Comparison of ENCODE assay signal across 23 cellular contexts in the genomic region with DNA sequence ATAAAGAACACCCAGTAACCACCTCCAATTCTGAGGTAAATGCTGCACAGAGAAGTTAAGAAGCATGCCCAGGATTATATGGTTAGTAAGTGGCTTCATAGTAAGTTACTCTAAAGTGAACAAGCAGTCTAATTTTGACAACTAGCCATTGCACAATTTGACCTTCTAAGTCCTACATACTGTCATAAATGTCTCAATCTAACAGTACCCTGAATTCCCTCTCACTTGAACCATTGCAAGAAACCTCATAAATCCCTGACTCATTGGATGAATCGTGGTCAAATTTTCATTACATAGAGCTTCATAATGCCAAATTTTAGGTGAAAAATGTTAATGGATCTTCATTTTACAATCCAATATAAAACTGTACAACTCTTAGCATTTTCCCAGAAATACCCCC.
A peak's percentile ranks its signal among the peaks of the same experiment; 100 is the strongest.
DNase-seq lines count a peak whose midpoint lies in the region; ATAC-seq and TF ChIP-seq lines count a peak whose summit lies in the region.
"Had no signal": no experiment of that assay in that cellular context is flagged by ENCODE, and none has a peak within 500 bp of the region (broad histone marks: within the 10 kb centered on the region; RNA-seq: fewer than 3 reads in every experiment).

No MANE protein-coding gene starts in this region.

- H3K4me1 Mint-ChIP-seq in activated T-cell treated with anti-CD3 and anti-CD28 coated beads, Interleukin-2, amount 50 U/mL, for 72 hours (ENCODE audit: low read depth), result no peaks in the 10 kb centered on the region
- H3K4me1 Mint-ChIP-seq: activated naive CD8-positive, alpha-beta T cell treated with anti-CD3 and anti-CD28 coated beads, Interleukin-2, amount 10 ng/mL, durations not matched to agents 7 days and 5 days; CD14-positive monocyte had no signal

- peak; percentile 18 for ATAC-seq in foreskin keratinocyte
- no peak for ATAC-seq in activated T-cell treated with anti-CD3 and anti-CD28 coated beads, Interleukin-2, amount 50 U/mL, for 72 hours (replicated peaks in 1 of 2)
- ATAC-seq: right cardiac atrium had no signal

- no peaks in the 10 kb centered on the region for H3K36me3 Mint-ChIP-seq in activated T-cell treated with anti-CD3 and anti-CD28 coated beads, Interleukin-2, amount 50 U/mL, for 72 hours (ENCODE audit: insufficient read depth in 2 of 2)
- H3K36me3 Mint-ChIP-seq: activated naive CD8-positive, alpha-beta T cell treated with anti-CD3 and anti-CD28 coated beads, Interleukin-2, amount 10 ng/mL, durations not matched to agents 7 days and 5 days; CD14-positive monocyte had no signal

- no peak for TF ChIP-seq CTCF in cardiac fibroblast (IDR thresholded peaks at IDR 0.05; ENCODE audit: low read depth, low read length)
- no peak for TF ChIP-seq CTCF in foreskin keratinocyte (conservative IDR thresholded peaks at IDR 0.05)

- H3K4me3 ChIP-seq in cardiac fibroblast (replicated peaks in 1 of 2; ENCODE audit: low read depth in 2 of 2, low read length in 2 of 2), result no peak overlapping the region
- H3K4me3 ChIP-seq: hepatocyte, spleen, upper lobe of left lung had no signal

- no peak overlapping the region for H3K27ac Mint-ChIP-seq in activated T-cell treated with anti-CD3 and anti-CD28 coated beads, Interleukin-2, amount 50 U/mL, for 72 hours
- H3K27ac Mint-ChIP-seq: activated naive CD8-positive, alpha-beta T cell treated with anti-CD3 and anti-CD28 coated beads, Interleukin-2, amount 10 ng/mL, durations not matched to agents 7 days and 5 days; CD14-positive monocyte; T-helper 2 cell treated with Interferon-gamma antibody and Interleukin-4, amounts not matched to agents 5 μg/mL and 100 μg/mL, for 36 hours had no signal

- no peaks in the 10 kb centered on the region for H3K9me3 Mint-ChIP-seq in activated T-cell treated with anti-CD3 and anti-CD28 coated beads, Interleukin-2, amount 50 U/mL, for 72 hours
- H3K9me3 Mint-ChIP-seq: activated naive CD8-positive, alpha-beta T cell treated with anti-CD3 and anti-CD28 coated beads, Interleukin-2, amount 10 ng/mL, durations not matched to agents 7 days and 5 days; T-helper 2 cell treated with Interferon-gamma antibody and Interleukin-4, amounts not matched to agents 5 μg/mL and 100 μg/mL, for 36 hours had no signal

- DNase-seq in EL (peak; percentile 6), M059J (ENCODE audit: low read depth) (peak; percentile 42), cardiac fibroblast (ENCODE audit: low read depth in 2 of 2) (peak; percentile 11 to 27), foreskin keratinocyte (peak; percentile 5 to 18), NCI-H748 treated with DMSO at 0.1 percent for 48 hours (lab: John Stamatoyannopoulos, UW) (no peak), RPMI8226 (no peak)
- DNase-seq in activated T-cell treated with anti-CD3 and anti-CD28 coated beads, Interleukin-2, amount 50 U/mL, for 72 hours, result no peak
- DNase-seq: activated CD4-positive, alpha-beta T cell treated with anti-CD3 and anti-CD28 coated beads for 4 hours; activated effector memory CD4-positive, alpha-beta T cell treated with anti-CD3 and anti-CD28 coated beads, Interleukin-2, amount 50 U/mL, for 16 hours; activated naive CD8-positive, alpha-beta T cell treated with anti-CD3 and anti-CD28 coated beads, Interleukin-2, amount 10 ng/mL, durations not matched to agents 7 days and 5 days; DMS79; mesendoderm; NCI-H1417; NCI-H2029 treated with DMSO at 0.1 percent for 48 hours; NCI-H526 treated with DMSO at 0.1 percent for 48 hours; right cardiac atrium; spleen; stimulated activated CD4-positive, alpha-beta T cell treated with anti-CD3 and anti-CD28 coated beads, Interleukin-2, amount 100 ng/mL, for 48 hours; upper lobe of left lung had no signal

- H3K27me3 ChIP-seq in foreskin keratinocyte, result no peaks in the 10 kb centered on the region
- H3K27me3 ChIP-seq: hepatocyte, spleen, upper lobe of left lung had no signal

- no peaks in the 10 kb centered on the region for H3K4me1 ChIP-seq in foreskin keratinocyte
- H3K4me1 ChIP-seq: spleen, upper lobe of left lung had no signal

- no peak overlapping the region for H3K4me3 Mint-ChIP-seq in activated T-cell treated with anti-CD3 and anti-CD28 coated beads, Interleukin-2, amount 50 U/mL, for 72 hours
- H3K4me3 Mint-ChIP-seq: activated naive CD8-positive, alpha-beta T cell treated with anti-CD3 and anti-CD28 coated beads, Interleukin-2, amount 10 ng/mL, durations not matched to agents 7 days and 5 days; CD14-positive monocyte; T-helper 2 cell treated with Interferon-gamma antibody and Interleukin-4, amounts not matched to agents 5 μg/mL and 100 μg/mL, for 36 hours had no signal

- H3K27ac ChIP-seq in foreskin keratinocyte, result no peak overlapping the region
- H3K27ac ChIP-seq: hepatocyte, spleen, upper lobe of left lung, VCaP had no signal

- no peaks in the 10 kb centered on the region for H3K27me3 Mint-ChIP-seq in activated T-cell treated with anti-CD3 and anti-CD28 coated beads, Interleukin-2, amount 50 U/mL, for 72 hours (ENCODE audit: low read depth)
- H3K27me3 Mint-ChIP-seq: activated naive CD8-positive, alpha-beta T cell treated with anti-CD3 and anti-CD28 coated beads, Interleukin-2, amount 10 ng/mL, durations not matched to agents 7 days and 5 days had no signal

Comparison
In these comparisons a context has a peak if more than half of its experiments do, and no peak if none do; other contexts are left out.
1. DNase-seq: peak in EL (single experiment), M059J (single experiment), cardiac fibroblast (2 of 2) and foreskin keratinocyte (2 of 2); none in NCI-H748 treated with DMSO at 0.1 percent for 48 hours (single experiment), RPMI8226 (single experiment) and activated T-cell treated with anti-CD3 and anti-CD28 coated beads, Interleukin-2, amount 50 U/mL, for 72 hours (0 of 2).